Comparison of ENCODE assay signal across 11 cellular contexts in genomic region chr9:136619742-136620440, GRCh38. TPM values are rescaled to one million over a fixed set of nuclear protein-coding genes. Genes with fewer than 3 reads are reported as not detected.
DNase-seq lines count a peak whose midpoint lies in the region; ATAC-seq and TF ChIP-seq lines count a peak whose summit lies in the region.
"Had no signal": no experiment of that assay in that cellular context is flagged by ENCODE, and none has a peak within 500 bp of the region (broad histone marks: within the 10 kb centered on the region; RNA-seq: fewer than 3 reads in every experiment).

No MANE protein-coding gene starts in this region.

- no peak overlapping the region for H3K27ac ChIP-seq in CD4-positive, CD25-positive, alpha-beta regulatory T cell (ENCODE audit: insufficient read depth, low read length, poor library complexity, severe bottlenecking)
- H3K27ac ChIP-seq in SJSA1, result peak overlapping the region; percentile 85
- peak overlapping the region in 4 of 10 donors; percentile 26 to 90 (median 51) for H3K27ac ChIP-seq in heart right ventricle
- H3K27ac ChIP-seq in osteoblast (ENCODE audit: low read depth, low read length), result no peak overlapping the region
- H3K27ac ChIP-seq: cardiac muscle cell had no signal

- peaks cover 0 to 4% (median 0%) of the 10 kb centered on the region in 4 donors for H3K4me1 Mint-ChIP-seq in CD4-positive, CD25-positive, alpha-beta regulatory T cell

- no peaks in the 10 kb centered on the region for H3K9me3 ChIP-seq in CD4-positive, CD25-positive, alpha-beta regulatory T cell (ENCODE audit: control insufficient read depth in 2 of 2, low read length in 2 of 2)
- H3K9me3 ChIP-seq in SJSA1 (replicated peaks), result no peaks in the 10 kb centered on the region
- H3K9me3 ChIP-seq in heart right ventricle, result no peaks in the 10 kb centered on the region
- no peaks in the 10 kb centered on the region for H3K9me3 ChIP-seq in osteoblast (ENCODE audit: low read depth, low read length)
- H3K9me3 ChIP-seq: BE2C had no signal

- H3K4me3 ChIP-seq in CD4-positive, CD25-positive, alpha-beta regulatory T cell (ENCODE audit: low read depth, low read length), result no peak overlapping the region
- H3K4me3 ChIP-seq in SJSA1 (no peak overlapping the region), heart right ventricle (no peak overlapping the region), osteoblast (ENCODE audit: insufficient read depth, low read length) (no peak overlapping the region)
- H3K4me3 ChIP-seq: cardiac muscle cell had no signal

- no peak overlapping the region for H3K4me2 ChIP-seq in osteoblast (ENCODE audit: insufficient read depth, low read length)

- TF ChIP-seq CTCF in heart right ventricle (IDR thresholded peaks at IDR 0.05), result no peak
- peak; percentile 4 for TF ChIP-seq CTCF in osteoblast (IDR thresholded peaks at IDR 0.05; ENCODE audit: extremely low read depth, low read depth, low read length)

- no peaks in the 10 kb centered on the region for H4K20me1 ChIP-seq in osteoblast (ENCODE audit: insufficient read depth, low read length)

- H3K4me1 ChIP-seq in CD4-positive, CD25-positive, alpha-beta regulatory T cell (ENCODE audit: control insufficient read depth, insufficient read depth, low read length, poor library complexity, severe bottlenecking), result no peaks in the 10 kb centered on the region
- H3K4me1 ChIP-seq in SJSA1 (replicated peaks) (peaks cover 86% of the 10 kb centered on the region), heart right ventricle (peaks cover 8 to 77% (median 30%) of the 10 kb centered on the region in 9 donors), osteoblast (ENCODE audit: insufficient read depth, low read length) (peaks cover 5% of the 10 kb centered on the region)

- DNase-seq in CD4-positive, CD25-positive, alpha-beta regulatory T cell, result no peak
- DNase-seq in SJSA1 (ENCODE audit: low read depth in 1 of 2, low spot score in 2 of 2) (peak; percentile 95 to 97), heart right ventricle (peak in 1 of 2 donors; percentile 54), osteoblast (ENCODE audit: insufficient read length, low spot score, missing footprints) (peak; percentile 99), NCI-H146 (lab: John Stamatoyannopoulos, UW) (no peak), activated T-cell treated with anti-CD3 and anti-CD28 coated beads for 4 hours (no peak)
- DNase-seq: BE2C, small intestine had no signal

- H3K27ac Mint-ChIP-seq in CD4-positive, CD25-positive, alpha-beta regulatory T cell, result no peak overlapping the region

- intact Hi-C loops in heart right ventricle (cut with DNase I), result loop anchor here in 5 of 10 donors (5.0 to 10.0 kb wide), 4 partner anchors 55 to 78 kb away; partner anchors contain the start of gene NOTCH1 (in 3 of the 5)

- no peaks in the 10 kb centered on the region for H3K36me3 Mint-ChIP-seq in CD4-positive, CD25-positive, alpha-beta regulatory T cell

- H3K9me3 Mint-ChIP-seq in CD4-positive, CD25-positive, alpha-beta regulatory T cell, result no peaks in the 10 kb centered on the region

- ATAC-seq in CD4-positive, CD25-positive, alpha-beta regulatory T cell (ENCODE audit: low read depth in 2 of 2), result peak; percentile 13 to 29
- ATAC-seq in heart right ventricle (peak; percentile 13 to 24 (median 14)), HG02588 (IDR thresholded peaks at IDR 0.05; ENCODE audit: unreplicated experiment) (no peak), HG03520 (IDR thresholded peaks at IDR 0.05; ENCODE audit: unreplicated experiment) (no peak)

- WGBS in heart right ventricle, 2 donors, result 81 to 83% methylated on average over 26 of the region's 26 CpGs

- H2AFZ ChIP-seq in osteoblast (ENCODE audit: low read length), result peak overlapping the region; percentile 5

- no peaks in the 10 kb centered on the region for H3K36me3 ChIP-seq in CD4-positive, CD25-positive, alpha-beta regulatory T cell (ENCODE audit: control insufficient read depth, insufficient read depth, low read length)
- H3K36me3 ChIP-seq in SJSA1 (no peaks in the 10 kb centered on the region), heart right ventricle (no peaks in the 10 kb centered on the region), osteoblast (ENCODE audit: insufficient read depth, low read length) (no peaks in the 10 kb centered on the region)
- H3K36me3 ChIP-seq: BE2C, cardiac muscle cell had no signal

- no peaks in the 10 kb centered on the region for H3K79me2 ChIP-seq in osteoblast (ENCODE audit: insufficient read depth, low read length)

- no peaks in the 10 kb centered on the region for H3K27me3 ChIP-seq in CD4-positive, CD25-positive, alpha-beta regulatory T cell (ENCODE audit: control insufficient read depth, insufficient read depth, low read length)
- H3K27me3 ChIP-seq in SJSA1 (replicated peaks) (no peaks in the 10 kb centered on the region), heart right ventricle (no peaks in the 10 kb centered on the region), osteoblast (ENCODE audit: insufficient read depth, low read length) (peaks cover 3% of the 10 kb centered on the region)
- H3K27me3 ChIP-seq: BE2C, cardiac muscle cell had no signal

- H3K27me3 Mint-ChIP-seq in CD4-positive, CD25-positive, alpha-beta regulatory T cell, result no peaks in the 10 kb centered on the region

- H3K4me3 Mint-ChIP-seq in CD4-positive, CD25-positive, alpha-beta regulatory T cell, result no peak overlapping the region

RNA-seq across cellular contexts. Expression of gene EGFL7, which starts 42.8 kb away (rescaled TPM):
- 1.7 TPM for total RNA-seq in CD4-positive, CD25-positive, alpha-beta regulatory T cell
- not detected for polyA plus RNA-seq in CD4-positive, CD25-positive, alpha-beta regulatory T cell
- 0.08 TPM in 1 of 2 replicates, not detected in the other for total RNA-seq in SJSA1 (2014; rRNA removed; shearing (Covaris generic))
- total RNA-seq in heart right ventricle, result 100 to 1,000 TPM in 5 of 10 donors, 10 to 100 TPM in 5; 68.6 to 115 (median 99.6) TPM
- 100 to 1,000 TPM; 160 to 377 TPM for polyA plus RNA-seq in heart right ventricle
- total RNA-seq in osteoblast, result 3.3 and 6.2 TPM in 2 replicates

Comparison
In these comparisons a context has a peak if more than half of its experiments do, and no peak if none do; other contexts are left out.
1. ATAC-seq: peak in CD4-positive, CD25-positive, alpha-beta regulatory T cell (2 of 2) and heart right ventricle (8 of 8); none in HG02588 (single experiment) and HG03520 (single experiment).
2. DNase-seq: peak in SJSA1 (2 of 2) and osteoblast (single experiment); none in CD4-positive, CD25-positive, alpha-beta regulatory T cell (0 of 3), NCI-H146 (single experiment) and activated T-cell treated with anti-CD3 and anti-CD28 coated beads for 4 hours (single experiment).